In the genomic region with DNA sequence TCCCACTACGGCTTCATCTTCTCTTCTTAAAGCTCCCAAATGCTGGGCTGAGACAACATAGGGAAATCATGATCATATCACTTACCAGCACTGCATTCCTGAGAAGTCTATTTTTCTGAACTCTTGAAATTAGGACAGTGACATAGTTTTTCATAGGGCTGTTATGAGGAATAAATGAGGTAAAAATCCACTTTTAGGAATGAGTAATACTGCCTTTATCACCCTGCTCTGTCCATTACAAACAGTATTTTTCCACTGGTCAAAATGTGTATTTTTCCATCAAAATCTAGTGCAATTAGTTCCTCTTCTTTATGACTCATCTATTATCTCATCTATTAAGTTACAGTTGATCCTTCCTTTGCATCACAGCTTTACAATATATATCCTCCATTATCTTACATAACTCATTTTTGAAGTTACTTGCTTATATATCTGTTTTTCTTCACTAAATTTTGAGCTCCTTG, we compare ENCODE assay signal across 1 cellular context.
TF ChIP-seq lines count a peak whose summit lies in the region.

No MANE protein-coding gene starts in this region.

TF ChIP-seq in SK-N-SH treated with all-trans-retinoic acid at 6 μM for 48 hours, 23 proteins besides CTCF, POLR2A, EP300 and RAD21 (continued from another document):
- TF ChIP-seq, protein P1, sequence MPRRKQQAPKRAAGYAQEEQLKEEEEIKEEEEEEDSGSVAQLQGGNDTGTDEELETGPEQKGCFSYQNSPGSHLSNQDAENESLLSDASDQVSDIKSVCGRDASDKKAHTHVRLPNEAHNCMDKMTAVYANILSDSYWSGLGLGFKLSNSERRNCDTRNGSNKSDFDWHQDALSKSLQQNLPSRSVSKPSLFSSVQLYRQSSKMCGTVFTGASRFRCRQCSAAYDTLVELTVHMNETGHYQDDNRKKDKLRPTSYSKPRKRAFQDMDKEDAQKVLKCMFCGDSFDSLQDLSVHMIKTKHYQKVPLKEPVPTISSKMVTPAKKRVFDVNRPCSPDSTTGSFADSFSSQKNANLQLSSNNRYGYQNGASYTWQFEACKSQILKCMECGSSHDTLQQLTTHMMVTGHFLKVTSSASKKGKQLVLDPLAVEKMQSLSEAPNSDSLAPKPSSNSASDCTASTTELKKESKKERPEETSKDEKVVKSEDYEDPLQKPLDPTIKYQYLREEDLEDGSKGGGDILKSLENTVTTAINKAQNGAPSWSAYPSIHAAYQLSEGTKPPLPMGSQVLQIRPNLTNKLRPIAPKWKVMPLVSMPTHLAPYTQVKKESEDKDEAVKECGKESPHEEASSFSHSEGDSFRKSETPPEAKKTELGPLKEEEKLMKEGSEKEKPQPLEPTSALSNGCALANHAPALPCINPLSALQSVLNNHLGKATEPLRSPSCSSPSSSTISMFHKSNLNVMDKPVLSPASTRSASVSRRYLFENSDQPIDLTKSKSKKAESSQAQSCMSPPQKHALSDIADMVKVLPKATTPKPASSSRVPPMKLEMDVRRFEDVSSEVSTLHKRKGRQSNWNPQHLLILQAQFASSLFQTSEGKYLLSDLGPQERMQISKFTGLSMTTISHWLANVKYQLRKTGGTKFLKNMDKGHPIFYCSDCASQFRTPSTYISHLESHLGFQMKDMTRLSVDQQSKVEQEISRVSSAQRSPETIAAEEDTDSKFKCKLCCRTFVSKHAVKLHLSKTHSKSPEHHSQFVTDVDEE (CRISPR knock-in tag; IDR thresholded peaks at IDR 0.05): no peak
- no peak for TF ChIP-seq BACH2 (CRISPR knock-in tag; IDR thresholded peaks at IDR 0.05; ENCODE audit: borderline replicate concordance)
- TF ChIP-seq ISL1 (CRISPR knock-in tag; IDR thresholded peaks at IDR 0.05): no peak
- TF ChIP-seq, protein P2, sequence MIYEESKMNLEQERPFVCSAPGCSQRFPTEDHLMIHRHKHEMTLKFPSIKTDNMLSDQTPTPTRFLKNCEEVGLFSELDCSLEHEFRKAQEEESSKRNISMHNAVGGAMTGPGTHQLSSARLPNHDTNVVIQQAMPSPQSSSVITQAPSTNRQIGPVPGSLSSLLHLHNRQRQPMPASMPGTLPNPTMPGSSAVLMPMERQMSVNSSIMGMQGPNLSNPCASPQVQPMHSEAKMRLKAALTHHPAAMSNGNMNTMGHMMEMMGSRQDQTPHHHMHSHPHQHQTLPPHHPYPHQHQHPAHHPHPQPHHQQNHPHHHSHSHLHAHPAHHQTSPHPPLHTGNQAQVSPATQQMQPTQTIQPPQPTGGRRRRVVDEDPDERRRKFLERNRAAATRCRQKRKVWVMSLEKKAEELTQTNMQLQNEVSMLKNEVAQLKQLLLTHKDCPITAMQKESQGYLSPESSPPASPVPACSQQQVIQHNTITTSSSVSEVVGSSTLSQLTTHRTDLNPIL (CRISPR knock-in tag; IDR thresholded peaks at IDR 0.05; ENCODE audit: low read depth): no peak
- TF ChIP-seq CSDC2 (CRISPR knock-in tag; IDR thresholded peaks at IDR 0.05): no peak
- no peak for TF ChIP-seq SNAI2 (CRISPR knock-in tag; IDR thresholded peaks at IDR 0.05)
- peak; percentile 98 for TF ChIP-seq TOX (CRISPR knock-in tag; IDR thresholded peaks at IDR 0.05; ENCODE audit: borderline replicate concordance)
- TF ChIP-seq ZC3H10 (CRISPR knock-in tag; IDR thresholded peaks at IDR 0.05): peak; percentile 98
- TF ChIP-seq OSR1 (CRISPR knock-in tag; IDR thresholded peaks at IDR 0.05): no peak
- TF ChIP-seq RARB (CRISPR knock-in tag; IDR thresholded peaks at IDR 0.05): 0 out of 2 replicates have a peak, but pooled peaks have one; percentile 80
- no peak for TF ChIP-seq ESRRG (CRISPR knock-in tag; IDR thresholded peaks at IDR 0.05)
- no peak for TF ChIP-seq ARNTL (CRISPR knock-in tag; IDR thresholded peaks at IDR 0.05; ENCODE audit: borderline replicate concordance, low read depth)
- TF ChIP-seq ZNF8 (CRISPR knock-in tag; IDR thresholded peaks at IDR 0.05): no peak
